ENCODE assay signal across 8 cellular contexts in the genomic region with DNA sequence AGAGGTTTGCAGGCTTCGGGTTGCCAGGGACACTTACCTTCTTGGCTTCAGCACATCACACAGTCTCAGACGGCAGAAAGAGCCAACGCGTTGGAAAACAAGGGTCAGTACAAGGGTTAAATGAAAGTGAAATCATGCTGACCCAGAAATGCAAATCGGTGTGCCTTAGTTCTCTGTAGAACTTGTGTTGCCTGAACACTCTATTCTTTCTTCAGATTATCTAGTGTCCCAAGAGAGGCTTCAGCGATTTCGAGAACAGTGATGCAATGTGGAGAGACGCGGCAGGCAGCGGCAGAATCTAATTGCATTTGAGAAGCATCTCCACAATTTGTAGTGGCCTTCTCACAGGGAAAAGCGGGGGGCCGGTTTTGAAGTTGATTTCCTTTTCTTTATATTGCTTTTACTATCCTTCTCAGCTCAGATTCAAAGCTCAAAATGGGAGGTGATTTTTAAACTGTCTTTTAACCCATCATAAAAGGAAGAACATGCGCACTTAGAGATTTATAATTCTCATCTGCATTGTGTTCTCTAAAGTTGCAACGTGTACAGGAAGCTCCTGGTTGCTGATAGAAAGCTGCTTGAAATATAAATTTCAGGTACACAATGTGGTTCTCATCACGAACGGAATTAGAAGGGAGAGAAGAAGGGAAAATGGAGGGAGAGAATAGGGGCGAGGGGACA.
DNase-seq lines count a peak whose midpoint lies in the region; ATAC-seq and TF ChIP-seq lines count a peak whose summit lies in the region.

No MANE protein-coding gene starts in this region.

- no peaks in the 10 kb centered on the region for H3K27me3 Mint-ChIP-seq in activated naive CD8-positive, alpha-beta T cell treated with anti-CD3 and anti-CD28 coated beads for 36 hours
- peaks cover 0 to 8% of the 10 kb centered on the region in 2 donors for H3K27me3 Mint-ChIP-seq in natural killer cell treated with Interleukin-12 subunit alpha and Interleukin-12 subunit beta and Interleukin-15 and Interleukin-18, amount 100 ng/mL, for 72 hours

- no peak for TF ChIP-seq CTCF in vagina (IDR thresholded peaks at IDR 0.05)

- H3K9me3 ChIP-seq in vagina, result no peaks in the 10 kb centered on the region

- H3K4me3 ChIP-seq in vagina, result no peak overlapping the region

- no peaks in the 10 kb centered on the region for H3K36me3 ChIP-seq in vagina

- H3K9me3 Mint-ChIP-seq in activated naive CD8-positive, alpha-beta T cell treated with anti-CD3 and anti-CD28 coated beads for 36 hours, result no peaks in the 10 kb centered on the region
- H3K9me3 Mint-ChIP-seq in natural killer cell treated with Interleukin-12 subunit alpha and Interleukin-12 subunit beta and Interleukin-15 and Interleukin-18, amount 100 ng/mL, for 72 hours, result no peaks in the 10 kb centered on the region

- peak overlapping the region; percentile 86 for H3K27ac Mint-ChIP-seq in activated naive CD8-positive, alpha-beta T cell treated with anti-CD3 and anti-CD28 coated beads for 36 hours
- peak overlapping the region; percentile 78 to 94 for H3K27ac Mint-ChIP-seq in natural killer cell treated with Interleukin-12 subunit alpha and Interleukin-12 subunit beta and Interleukin-15 and Interleukin-18, amount 100 ng/mL, for 72 hours

- ATAC-seq in GM19043 (IDR thresholded peaks at IDR 0.05; ENCODE audit: low read depth, unreplicated experiment) (peak; percentile 63), HG03196 (IDR thresholded peaks at IDR 0.05; ENCODE audit: unreplicated experiment) (peak; percentile 48)
- peak; percentile 54 to 77 for ATAC-seq in natural killer cell treated with Interleukin-12 subunit alpha and Interleukin-12 subunit beta and Interleukin-15 and Interleukin-18, amount 100 ng/mL, for 72 hours

- H3K4me3 Mint-ChIP-seq in activated naive CD8-positive, alpha-beta T cell treated with anti-CD3 and anti-CD28 coated beads for 36 hours, result peak overlapping the region; percentile 71
- peak overlapping the region; percentile 58 for H3K4me3 Mint-ChIP-seq in natural killer cell treated with Interleukin-12 subunit alpha and Interleukin-12 subunit beta and Interleukin-15 and Interleukin-18, amount 100 ng/mL, for 72 hours

- intact Hi-C loops in posterior vena cava (cut with DNase I) (no loop called here), vagina (cut with DNase I) (no loop called here)

- DNase-seq in activated naive CD8-positive, alpha-beta T cell treated with anti-CD3 and anti-CD28 coated beads for 36 hours, result no peak
- no peak for DNase-seq in natural killer cell treated with Interleukin-12 subunit alpha and Interleukin-12 subunit beta and Interleukin-15 and Interleukin-18, amount 100 ng/mL, for 72 hours (ENCODE audit: low spot score)
- no peak for DNase-seq in NCI-H187 treated with DMSO at 0.1 percent for 48 hours (lab: John Stamatoyannopoulos, UW)
- no peak for DNase-seq in posterior vena cava (ENCODE audit: low spot score)
- DNase-seq in stimulated activated CD4-positive, alpha-beta T cell treated with anti-CD3 and anti-CD28 coated beads, Interleukin-4, amount 100 ng/mL, for 4 hours, result no peak
- DNase-seq in vagina (ENCODE audit: extremely low spot score in 2 of 2), result no peak

- no peaks in the 10 kb centered on the region for H3K27me3 ChIP-seq in vagina

- H3K36me3 Mint-ChIP-seq in activated naive CD8-positive, alpha-beta T cell treated with anti-CD3 and anti-CD28 coated beads for 36 hours, result peaks cover 2% of the 10 kb centered on the region
- no peaks in the 10 kb centered on the region for H3K36me3 Mint-ChIP-seq in natural killer cell treated with Interleukin-12 subunit alpha and Interleukin-12 subunit beta and Interleukin-15 and Interleukin-18, amount 100 ng/mL, for 72 hours

- H3K4me1 ChIP-seq in vagina, result no peaks in the 10 kb centered on the region

- H3K27ac ChIP-seq in vagina, result no peak overlapping the region

- no peak for TF ChIP-seq POLR2A in vagina (IDR thresholded peaks at IDR 0.05)

- peaks cover 14% of the 10 kb centered on the region for H3K4me1 Mint-ChIP-seq in activated naive CD8-positive, alpha-beta T cell treated with anti-CD3 and anti-CD28 coated beads for 36 hours
- H3K4me1 Mint-ChIP-seq in natural killer cell treated with Interleukin-12 subunit alpha and Interleukin-12 subunit beta and Interleukin-15 and Interleukin-18, amount 100 ng/mL, for 72 hours (ENCODE audit: low read depth in 2 of 2), result peaks cover 12 to 15% of the 10 kb centered on the region in 2 donors
